In genomic region chr2:168805615-168806014, GRCh38 we compare ENCODE assay signal across 1 cellular context.
TF ChIP-seq lines count a peak whose summit lies in the region.

No MANE protein-coding gene starts in this region.

TF ChIP-seq in K562, 482 proteins besides CTCF, POLR2A, EP300 and RAD21:
- TF ChIP-seq, protein P1, sequence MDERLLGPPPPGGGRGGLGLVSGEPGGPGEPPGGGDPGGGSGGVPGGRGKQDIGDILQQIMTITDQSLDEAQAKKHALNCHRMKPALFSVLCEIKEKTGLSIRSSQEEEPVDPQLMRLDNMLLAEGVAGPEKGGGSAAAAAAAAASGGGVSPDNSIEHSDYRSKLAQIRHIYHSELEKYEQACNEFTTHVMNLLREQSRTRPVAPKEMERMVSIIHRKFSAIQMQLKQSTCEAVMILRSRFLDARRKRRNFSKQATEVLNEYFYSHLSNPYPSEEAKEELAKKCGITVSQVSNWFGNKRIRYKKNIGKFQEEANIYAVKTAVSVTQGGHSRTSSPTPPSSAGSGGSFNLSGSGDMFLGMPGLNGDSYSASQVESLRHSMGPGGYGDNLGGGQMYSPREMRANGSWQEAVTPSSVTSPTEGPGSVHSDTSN (CRISPR knock-in tag; IDR thresholded peaks at IDR 0.05; ENCODE audit: low read depth), result no peak
- TF ChIP-seq, protein P1 (tag; conservative IDR thresholded peaks at IDR 0.05; ENCODE audit: low read depth), result no peak
- TF ChIP-seq ID3 (CRISPR knock-in tag; IDR thresholded peaks at IDR 0.05) (no peak), ID3 (tag; IDR thresholded peaks at IDR 0.05) (peak; percentile 24; the same call in 1 of the 2 replicates), PHTF2 (CRISPR knock-in tag; IDR thresholded peaks at IDR 0.05) (peak; percentile 62; the same call in 1 of the 2 replicates), DMBX1 (CRISPR knock-in tag; IDR thresholded peaks at IDR 0.05; ENCODE audit: borderline replicate concordance) (peak; percentile 46; the same call in 1 of the 2 replicates), ZNF311 (CRISPR knock-in tag; IDR thresholded peaks at IDR 0.05) (peak; percentile 62; the same call in 1 of the 2 replicates)
- TF ChIP-seq, protein P2, sequence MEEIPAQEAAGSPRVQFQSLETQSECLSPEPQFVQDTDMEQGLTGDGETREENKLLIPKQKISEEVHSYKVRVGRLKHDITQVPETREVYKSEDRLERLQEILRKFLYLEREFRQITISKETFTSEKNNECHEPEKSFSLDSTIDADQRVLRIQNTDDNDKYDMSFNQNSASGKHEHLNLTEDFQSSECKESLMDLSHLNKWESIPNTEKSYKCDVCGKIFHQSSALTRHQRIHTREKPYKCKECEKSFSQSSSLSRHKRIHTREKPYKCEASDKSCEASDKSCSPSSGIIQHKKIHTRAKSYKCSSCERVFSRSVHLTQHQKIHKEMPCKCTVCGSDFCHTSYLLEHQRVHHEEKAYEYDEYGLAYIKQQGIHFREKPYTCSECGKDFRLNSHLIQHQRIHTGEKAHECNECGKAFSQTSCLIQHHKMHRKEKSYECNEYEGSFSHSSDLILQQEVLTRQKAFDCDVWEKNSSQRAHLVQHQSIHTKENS (CRISPR knock-in tag; IDR thresholded peaks at IDR 0.05), result no peak
TF ChIP-seq in K562: peak in this region for 4.
